In the genomic region with DNA sequence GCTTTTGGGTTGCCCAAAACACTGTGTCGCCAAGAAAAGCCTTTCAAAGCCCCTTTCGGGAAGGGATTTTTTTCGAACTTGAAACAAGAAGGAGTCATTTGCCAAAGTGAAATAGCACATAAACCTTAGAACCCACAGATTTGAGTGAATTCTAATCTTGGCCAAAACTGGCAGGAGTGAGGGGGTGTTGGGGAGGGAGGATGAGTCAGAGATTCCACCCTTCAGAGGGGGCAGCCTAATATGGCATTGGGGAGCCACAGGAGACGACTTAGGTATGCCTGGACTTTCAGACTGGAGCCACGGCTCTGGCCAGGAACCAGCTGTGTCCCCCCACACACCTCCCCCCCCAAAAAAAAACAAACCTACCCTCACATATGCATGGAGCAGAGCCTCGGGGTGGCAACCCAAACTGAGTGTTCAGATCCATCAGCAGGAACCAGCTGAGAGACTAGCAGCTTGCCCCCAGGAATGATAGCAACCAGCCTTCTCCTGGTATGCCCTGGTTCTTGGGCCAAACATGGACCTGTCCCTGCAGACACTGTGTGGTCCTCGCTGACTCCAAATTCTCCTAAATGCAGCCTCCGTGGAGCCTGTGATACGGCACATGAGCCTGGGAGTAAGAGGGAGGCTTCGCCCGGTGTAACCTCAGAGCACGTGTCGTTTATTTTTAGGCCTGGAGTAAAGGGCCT, we compare ENCODE assay signal across 12 cellular contexts.
DNase-seq lines count a peak whose midpoint lies in the region; ATAC-seq and TF ChIP-seq lines count a peak whose summit lies in the region.
"Had no signal": no experiment of that assay in that cellular context is flagged by ENCODE, and none has a peak within 500 bp of the region (broad histone marks: within the 10 kb centered on the region; RNA-seq: fewer than 3 reads in every experiment).

No MANE protein-coding gene starts in this region.

- peak; percentile 53 for DNase-seq in Daoy (ENCODE audit: low read depth)
- DNase-seq in RPMI8226 = peak; percentile 30
- peak; percentile 71 for DNase-seq in sigmoid colon
- no peak for DNase-seq in nucleus accumbens (lab: John Stamatoyannopoulos, UW)
- no peak for DNase-seq in stimulated activated naive CD4-positive, alpha-beta T cell treated with Interleukin-2 at 50 U/mL for 16 hours (lab: John Stamatoyannopoulos, UW)
- DNase-seq in body of pancreas = no peak
- DNase-seq: upper lobe of left lung had no signal

- TF ChIP-seq CTCF in gastroesophageal sphincter (IDR thresholded peaks at IDR 0.05) = no peak
- TF ChIP-seq CTCF in sigmoid colon (IDR thresholded peaks at IDR 0.05) = no peak
- no peak for TF ChIP-seq CTCF in body of pancreas (IDR thresholded peaks at IDR 0.05)

- intact Hi-C loops in sigmoid colon (cut with DNase I) = no loop called here
- intact Hi-C loops in body of pancreas (cut with DNase I) = no loop called here

- TF ChIP-seq EP300 in gastroesophageal sphincter (IDR thresholded peaks at IDR 0.05) (no peak), sigmoid colon (IDR thresholded peaks at IDR 0.05) (no peak)

- H3K4me3 ChIP-seq in gastroesophageal sphincter (no peak overlapping the region), sigmoid colon (no peak overlapping the region), body of pancreas (no peak overlapping the region)
- H3K4me3 ChIP-seq: BLaER1, SK-N-MC, upper lobe of left lung had no signal

- ATAC-seq in gastroesophageal sphincter (peak; percentile 82), body of pancreas (no peak), HG02798 (IDR thresholded peaks at IDR 0.05; ENCODE audit: poor library complexity, unreplicated experiment) (no peak)

- no peaks in the 10 kb centered on the region for H3K27me3 ChIP-seq in gastroesophageal sphincter
- no peaks in the 10 kb centered on the region for H3K27me3 ChIP-seq in sigmoid colon
- no peaks in the 10 kb centered on the region for H3K27me3 ChIP-seq in body of pancreas
- H3K27me3 ChIP-seq: BLaER1, neutrophil, upper lobe of left lung had no signal

- H3K36me3 ChIP-seq in gastroesophageal sphincter (no peaks in the 10 kb centered on the region), sigmoid colon (no peaks in the 10 kb centered on the region), body of pancreas (replicated peaks in 1 of 2; ENCODE audit: insufficient read depth in 1 of 2, low read depth in 2 of 2) (no peaks in the 10 kb centered on the region)
- H3K36me3 ChIP-seq: BLaER1, neutrophil, upper lobe of left lung had no signal

- H3K4me1 ChIP-seq in gastroesophageal sphincter (peaks cover 0 to 35% (median 0%) of the 10 kb centered on the region in 3 donors), sigmoid colon (peaks cover 0 to 43% (median 25%) of the 10 kb centered on the region in 4 donors), body of pancreas (no peaks in the 10 kb centered on the region)
- H3K4me1 ChIP-seq: BLaER1, upper lobe of left lung had no signal

- H3K9me3 ChIP-seq in gastroesophageal sphincter = no peaks in the 10 kb centered on the region
- no peaks in the 10 kb centered on the region for H3K9me3 ChIP-seq in sigmoid colon
- H3K9me3 ChIP-seq in body of pancreas = no peaks in the 10 kb centered on the region
- H3K9me3 ChIP-seq: BLaER1, neutrophil, upper lobe of left lung had no signal

- TF ChIP-seq POLR2A in gastroesophageal sphincter (IDR thresholded peaks at IDR 0.05) (no peak), sigmoid colon (IDR thresholded peaks at IDR 0.05) (no peak), body of pancreas (IDR thresholded peaks at IDR 0.05) (no peak)

- peak overlapping the region; percentile 36 to 85 (median 79) for H3K27ac ChIP-seq in gastroesophageal sphincter
- H3K27ac ChIP-seq in sigmoid colon = peak overlapping the region; percentile 69 to 84 (median 78)
- no peak overlapping the region for H3K27ac ChIP-seq in body of pancreas
- H3K27ac ChIP-seq: BLaER1, neutrophil, SK-N-MC, upper lobe of left lung had no signal

- WGBS in gastroesophageal sphincter (ENCODE audit: low coverage in 1 of 2), 2 donors = 13 to 55% methylated on average over 3 to 11 of the region's 13 CpGs
- 74 to 77% methylated on average over 13 of the region's 13 CpGs for WGBS in sigmoid colon, 2 donors
- 75 to 85% methylated on average over 11 to 13 of the region's 13 CpGs for WGBS in body of pancreas, 2 donors

Comparison
In these comparisons a context has a peak if more than half of its experiments do, and no peak if none do; other contexts are left out.
1. DNase-seq: peak in Daoy (single experiment), RPMI8226 (single experiment) and sigmoid colon (single experiment); none in nucleus accumbens (0 of 56), stimulated activated naive CD4-positive, alpha-beta T cell treated with Interleukin-2 at 50 U/mL for 16 hours (single experiment) and body of pancreas (0 of 4).
2. H3K27ac ChIP-seq: peak in gastroesophageal sphincter (4 of 4) and sigmoid colon (4 of 4); none in body of pancreas (0 of 4).